In genomic region chr1:85502625-85503083, GRCh38 we compare ENCODE assay signal across 9 cellular contexts. TPM values are rescaled to one million over a fixed set of nuclear protein-coding genes. Genes with fewer than 3 reads are reported as not detected.
DNase-seq lines count a peak whose midpoint lies in the region; ATAC-seq and TF ChIP-seq lines count a peak whose summit lies in the region.
"Had no signal": no experiment of that assay in that cellular context is flagged by ENCODE, and none has a peak within 500 bp of the region (broad histone marks: within the 10 kb centered on the region; RNA-seq: fewer than 3 reads in every experiment).

No MANE protein-coding gene starts in this region.

- H3K4me3 ChIP-seq in mucosa of descending colon, result no peak overlapping the region

- ATAC-seq in mucosa of descending colon (peak; percentile 85), HG03342 (IDR thresholded peaks at IDR 0.05; ENCODE audit: unreplicated experiment) (no peak), HG03175 (IDR thresholded peaks at IDR 0.05; ENCODE audit: unreplicated experiment) (no peak)
- ATAC-seq in activated T-cell treated with anti-CD3 and anti-CD28 coated beads, Interleukin-2, amount 50 U/mL, for 4 hours, result no peak

- H3K27me3 Mint-ChIP-seq in activated T-cell treated with anti-CD3 and anti-CD28 coated beads, Interleukin-2, amount 50 U/mL, for 4 hours (ENCODE audit: low read depth), result peaks cover 20% of the 10 kb centered on the region

- H3K4me1 Mint-ChIP-seq in activated T-cell treated with anti-CD3 and anti-CD28 coated beads, Interleukin-2, amount 50 U/mL, for 4 hours (ENCODE audit: low read depth), result no peaks in the 10 kb centered on the region
- H3K4me1 Mint-ChIP-seq: B cell had no signal

- no peaks in the 10 kb centered on the region for H3K4me1 ChIP-seq in mucosa of descending colon (ENCODE audit: low read depth)

- intact Hi-C loops in mucosa of descending colon (cut with DNase I, micrococcal nuclease), result no loop called here

- H3K36me3 Mint-ChIP-seq in activated T-cell treated with anti-CD3 and anti-CD28 coated beads, Interleukin-2, amount 50 U/mL, for 4 hours (ENCODE audit: insufficient read depth), result no peaks in the 10 kb centered on the region

- H3K9me3 Mint-ChIP-seq in activated T-cell treated with anti-CD3 and anti-CD28 coated beads, Interleukin-2, amount 50 U/mL, for 4 hours, result peaks cover 17% of the 10 kb centered on the region

- no peak overlapping the region for H3K4me3 Mint-ChIP-seq in activated T-cell treated with anti-CD3 and anti-CD28 coated beads, Interleukin-2, amount 50 U/mL, for 4 hours
- H3K4me3 Mint-ChIP-seq: B cell had no signal

- no peaks in the 10 kb centered on the region for H3K36me3 ChIP-seq in mucosa of descending colon (ENCODE audit: low read depth)

- peak; percentile 16 for DNase-seq in NCI-H1092 treated with DMSO at 0.1 percent for 48 hours (lab: John Stamatoyannopoulos, UW)
- DNase-seq in NCI-H1092 (lab: John Stamatoyannopoulos, UW), result no peak
- peak; percentile 30 for DNase-seq in NCI-H82 treated with DMSO at 0.1 percent for 48 hours (lab: John Stamatoyannopoulos, UW; ENCODE audit: unreplicated experiment)
- DNase-seq in ecto neural progenitor cell (ENCODE audit: low spot score), result peak; percentile 58
- peak in 2 of 3 donors; percentile 24 to 87 for DNase-seq in mucosa of descending colon
- DNase-seq in activated T-cell treated with anti-CD3 and anti-CD28 coated beads, Interleukin-2, amount 50 U/mL, for 4 hours, result no peak

- TF ChIP-seq CTCF in mucosa of descending colon (IDR thresholded peaks at IDR 0.05), result peak; percentile 12

- no peaks in the 10 kb centered on the region for H3K9me3 ChIP-seq in mucosa of descending colon

RNA-seq across cellular contexts. Expression of gene DDAH1, which starts 37.7 kb away (rescaled TPM):
- 10 to 100 TPM; 45.9 to 86.3 (median 74.1) TPM for total RNA-seq in mucosa of descending colon
- total RNA-seq in activated T-cell treated with anti-CD3 and anti-CD28 coated beads, Interleukin-2, amount 50 U/mL, for 4 hours, result under 1 TPM; 0.16 to 0.48 (median 0.21) TPM
- total RNA-seq: B cell had no signal

Comparison
In these comparisons a context has a peak if more than half of its experiments do, and no peak if none do; other contexts are left out.
1. DNase-seq: peak in NCI-H1092 treated with DMSO at 0.1 percent for 48 hours (single experiment), NCI-H82 treated with DMSO at 0.1 percent for 48 hours (single experiment), ecto neural progenitor cell (single experiment) and mucosa of descending colon (2 of 3); none in NCI-H1092 (single experiment) and activated T-cell treated with anti-CD3 and anti-CD28 coated beads, Interleukin-2, amount 50 U/mL, for 4 hours (single experiment).
2. RNA of gene DDAH1, which starts 37.7 kb away (total RNA-seq): 45.9 to 86.3 TPM in mucosa of descending colon; 0.16 to 0.48 TPM in activated T-cell treated with anti-CD3 and anti-CD28 coated beads, Interleukin-2, amount 50 U/mL, for 4 hours; every median in the first group is over 10 times any median in the second.